8 cellular contexts compared by ENCODE assay signal in the genomic region with DNA sequence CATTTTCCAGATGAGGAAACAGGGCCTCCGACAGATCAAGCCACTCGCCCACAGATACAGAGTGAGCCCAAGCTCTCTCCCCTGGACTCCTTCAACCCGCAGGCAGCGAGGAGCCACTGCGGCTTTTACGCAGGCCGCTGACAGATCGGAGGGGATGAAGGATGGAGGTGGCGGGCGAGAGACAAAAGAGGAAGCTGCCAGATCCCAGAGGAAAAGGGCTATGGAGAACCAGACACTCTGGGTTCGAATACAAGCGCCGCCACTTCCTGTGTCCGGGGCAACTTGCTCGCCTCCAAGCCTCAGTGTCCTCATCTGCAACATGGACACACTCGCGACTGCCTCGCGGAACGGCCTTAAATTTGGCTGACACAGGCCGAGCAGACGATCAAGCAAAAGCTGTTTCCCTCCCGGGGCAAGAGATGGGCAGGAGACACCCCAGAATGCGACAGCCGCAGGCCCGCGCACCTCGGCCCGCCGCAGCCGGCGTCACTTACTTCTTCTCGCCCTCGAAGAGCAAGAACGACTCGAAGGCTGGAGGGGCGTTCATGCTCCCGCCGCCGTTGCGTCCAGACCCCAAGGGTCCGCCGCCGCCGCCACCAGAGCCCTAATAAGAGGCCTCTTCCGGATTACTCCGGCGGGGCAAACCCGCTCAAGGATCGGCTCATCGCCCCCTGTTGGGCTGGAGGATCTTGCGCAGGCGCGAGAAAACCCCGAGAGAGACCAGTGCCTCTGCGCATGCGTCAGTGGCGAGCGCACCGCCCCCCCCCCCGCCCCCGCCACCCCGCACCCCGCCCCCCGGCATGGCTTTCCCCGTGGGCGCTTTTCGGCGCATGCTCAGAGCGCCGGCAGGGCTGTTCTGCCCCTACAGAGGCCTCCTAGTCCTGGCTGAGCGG. TPM values are rescaled to one million over a fixed set of nuclear protein-coding genes. Genes with fewer than 3 reads are reported as not detected.
DNase-seq lines count a peak whose midpoint lies in the region; ATAC-seq and TF ChIP-seq lines count a peak whose summit lies in the region.
"Not testable (repeated sequence)": the region's sequence is repeated elsewhere in the genome, so short reads cannot be mapped to it uniquely, and the experiment has no call there.

A gene (minus strand): TSS at position 609 of the 893 bp plus-strand sequence. CDS start 62 bp downstream, at position 547.

- not testable (repeated sequence) for H3K36me3 ChIP-seq in ACC112 (ENCODE audit: insufficient read depth, low read length); Panc1 (ENCODE audit: control insufficient read depth, insufficient read depth, low read length); mesenchymal stem cell (ENCODE audit: control insufficient read depth in 1 of 2, insufficient read depth in 2 of 2, low read depth in 1 of 2, low read length in 2 of 2)

- WGBS in mesenchymal stem cell, result no CpG with 5 or more reads among the region's 72 CpGs

- not testable (repeated sequence) for H2BK15ac ChIP-seq in mesenchymal stem cell (ENCODE audit: low read depth, poor library complexity, severe bottlenecking)

- H3K4me3 Mint-ChIP-seq in endothelial cell (ENCODE audit: unreplicated experiment), result peak within 1 kb of the TSS; percentile 89

- CTCF ChIA-PET in Panc1 (lab: Charles Lee), result not testable (repeated sequence)

- H3K27ac ChIP-seq in ACC112 (ENCODE audit: low read depth, low read length); Panc1 (ENCODE audit: low read length); mesenchymal stem cell (ENCODE audit: low read length, poor library complexity, severe bottlenecking): not testable (repeated sequence)

- H3K79me1 ChIP-seq in mesenchymal stem cell (replicated peaks; ENCODE audit: low read length, poor library complexity, severe bottlenecking), result not testable (repeated sequence)

- not testable (repeated sequence) for H3K4ac ChIP-seq in mesenchymal stem cell (ENCODE audit: low read depth in 1 of 2, low read length in 2 of 2)

- not testable (repeated sequence) for H2BK5ac ChIP-seq in mesenchymal stem cell (ENCODE audit: low read depth, low read length, poor library complexity, severe bottlenecking)

- H3K9me3 ChIP-seq in Panc1 (ENCODE audit: control insufficient read depth, insufficient read depth, low read depth, low read length); mesenchymal stem cell (ENCODE audit: control insufficient read depth, low read length): not testable (repeated sequence)

- H2AFZ ChIP-seq in ACC112 (ENCODE audit: low read length, unreplicated experiment); mesenchymal stem cell (ENCODE audit: low read depth, low read length): not testable (repeated sequence)

- not testable (repeated sequence) for DNase-seq in Panc1 (ENCODE audit: low read depth, low spot score)
- peak; percentile 85 for DNase-seq in activated T-cell treated with anti-CD3 and anti-CD28 coated beads for 48 hours (ENCODE audit: low read depth)
- peak; percentile 80 for DNase-seq in endothelial cell (ENCODE audit: low spot score)
- peak; percentile 84 for DNase-seq in mesenchymal stem cell
- peak; percentile 87 to 88 for DNase-seq in stimulated activated CD4-positive, alpha-beta T cell treated with anti-CD3 and anti-CD28 coated beads, Interleukin-2, amount 100 ng/mL, for 24 hours

- H3K4me3 ChIP-seq in ACC112 (ENCODE audit: low read depth, low read length), result peak within 1 kb of the TSS; percentile 71
- H3K4me3 ChIP-seq in Panc1 (ENCODE audit: low read depth in 2 of 2, low read length in 2 of 2), result peak within 1 kb of the TSS; percentile 29 to 39
- H3K4me3 ChIP-seq in mesenchymal stem cell (ENCODE audit: insufficient read depth in 1 of 2, low read depth in 1 of 2, low read length in 2 of 2), result peak within 1 kb of the TSS in 1 of 2 experiments; percentile 56

- H3K18ac ChIP-seq in mesenchymal stem cell (ENCODE audit: low read depth in 1 of 2, low read length in 2 of 2), result not testable (repeated sequence)

- H4K91ac ChIP-seq in mesenchymal stem cell (ENCODE audit: low read length), result not testable (repeated sequence)

- H3K79me2 ChIP-seq in ACC112 (ENCODE audit: control insufficient read depth, insufficient read depth, low read length, unreplicated experiment), result not testable (repeated sequence)

- not testable (repeated sequence) for H2BK120ac ChIP-seq in mesenchymal stem cell (ENCODE audit: low read depth, low read length)

- peak; percentile 87 for ATAC-seq in GM19035 (IDR thresholded peaks at IDR 0.05; ENCODE audit: unreplicated experiment)
- peak; percentile 86 for ATAC-seq in HG03025 (IDR thresholded peaks at IDR 0.05; ENCODE audit: low FRiP score, unreplicated experiment)
- ATAC-seq in Panc1, result peak; percentile 91

- H2AK5ac ChIP-seq in mesenchymal stem cell (ENCODE audit: low read length, severe bottlenecking), result not testable (repeated sequence)

- not testable (repeated sequence) for H3K36me3 Mint-ChIP-seq in endothelial cell (ENCODE audit: low read depth, unreplicated experiment)

- not testable (repeated sequence) for H3K14ac ChIP-seq in mesenchymal stem cell (ENCODE audit: low read length in 2 of 2)

- H3K4me1 Mint-ChIP-seq in endothelial cell (ENCODE audit: unreplicated experiment), result not testable (repeated sequence)

- H3K27ac Mint-ChIP-seq in endothelial cell (ENCODE audit: unreplicated experiment), result not testable (repeated sequence)

- H3K27me3 Mint-ChIP-seq in endothelial cell (ENCODE audit: unreplicated experiment), result not testable (repeated sequence)

- in situ Hi-C loops in Panc1 (cut with HindIII; ENCODE audit: low pct_unique_long_range_greater_than_20kb, low sequenced_read_pairs), result not testable (repeated sequence)

- not testable (repeated sequence) for H4K8ac ChIP-seq in mesenchymal stem cell (ENCODE audit: low read length)

- not testable (repeated sequence) for H3K23ac ChIP-seq in mesenchymal stem cell (ENCODE audit: low read length in 2 of 2)

- H3K27me3 ChIP-seq in ACC112 (ENCODE audit: insufficient read depth, low read length); Panc1 (ENCODE audit: control insufficient read depth, insufficient read depth, low read length); mesenchymal stem cell (ENCODE audit: control insufficient read depth in 1 of 2, insufficient read depth in 1 of 2, low read length in 2 of 2): not testable (repeated sequence)

- TF ChIP-seq CTCF in Panc1 (IDR thresholded peaks at IDR 0.05); endothelial cell (IDR thresholded peaks at IDR 0.05; ENCODE audit: unreplicated experiment): not testable (repeated sequence)

- H3K9ac ChIP-seq in mesenchymal stem cell (ENCODE audit: low read length), result peak within 1 kb of the TSS; percentile 62

- TSS peak; percentile 89 for BruUV-seq in Panc1 (replicated peaks; lab: Mats Ljungman, UMichigan)

- not testable (repeated sequence) for H3K9me3 Mint-ChIP-seq in endothelial cell (ENCODE audit: unreplicated experiment)

- H3K4me2 ChIP-seq in mesenchymal stem cell (ENCODE audit: low read length, poor library complexity, severe bottlenecking), result not testable (repeated sequence)

- H2BK12ac ChIP-seq in mesenchymal stem cell (ENCODE audit: low read length in 2 of 2), result not testable (repeated sequence)

- POLR2A ChIA-PET in Panc1 (lab: Charles Lee), result not testable (repeated sequence)

- H3K4me1 ChIP-seq in ACC112 (ENCODE audit: control insufficient read depth, insufficient read depth, low read length, unreplicated experiment); Panc1 (ENCODE audit: control insufficient read depth, insufficient read depth, low read length); mesenchymal stem cell (ENCODE audit: control insufficient read depth, insufficient read depth, low read depth, low read length): not testable (repeated sequence)

- intact Hi-C loops in Panc1 (cut with micrococcal nuclease; ENCODE audit: unreplicated experiment), result not testable (repeated sequence)

RNA-seq across cellular contexts. Expression of the gene that starts here (rescaled TPM):
- total RNA-seq in Panc1 (2021; ENCODE audit: unreplicated experiment) (69.4 TPM), endothelial cell (ENCODE audit: unreplicated experiment) (48.1 TPM)
- 81.8 TPM for polyA plus RNA-seq in Panc1 (2012; ENCODE audit: insufficient read length)
- polyA plus RNA-seq in mesenchymal stem cell (2013, experiment 1 of 2), result 127 TPM
- polyA plus RNA-seq in mesenchymal stem cell (2013, experiment 2 of 2), result 125 TPM
